ENCODE assay signal across 18 cellular contexts in genomic region chr14:65864549-65864948, GRCh38.
DNase-seq lines count a peak whose midpoint lies in the region; ATAC-seq and TF ChIP-seq lines count a peak whose summit lies in the region.
"Had no signal": no experiment of that assay in that cellular context is flagged by ENCODE, and none has a peak within 500 bp of the region (broad histone marks: within the 10 kb centered on the region; RNA-seq: fewer than 3 reads in every experiment).

No MANE protein-coding gene starts in this region.

- H3K9me3 ChIP-seq in effector memory CD4-positive, alpha-beta T cell (ENCODE audit: control insufficient read depth, low read length) = no peaks in the 10 kb centered on the region
- H3K9me3 ChIP-seq: HAP-1, SJSA1 had no signal

- H3K4me1 ChIP-seq in effector memory CD4-positive, alpha-beta T cell (ENCODE audit: control insufficient read depth, insufficient read depth, low read length, poor library complexity, severe bottlenecking) = peaks cover 19% of the 10 kb centered on the region
- H3K4me1 ChIP-seq: HAP-1, SJSA1 had no signal

- no peaks in the 10 kb centered on the region for H3K27me3 Mint-ChIP-seq in activated CD8-positive, alpha-beta memory T cell treated with anti-CD3 and anti-CD28 coated beads, Interleukin-2, amount 10 ng/mL, durations not matched to agents 7 days and 5 days
- no peaks in the 10 kb centered on the region for H3K27me3 Mint-ChIP-seq in T-helper 1 cell treated with Interleukin-12 subunit alpha and Interleukin-12 subunit beta and Interleukin-4 antibody, amounts not matched to agents 30 μg/mL and 1 μg/mL, for 36 hours (ENCODE audit: low read depth)
- H3K27me3 Mint-ChIP-seq in naive thymus-derived CD8-positive, alpha-beta T cell = no peaks in the 10 kb centered on the region
- peaks cover 3% of the 10 kb centered on the region for H3K27me3 Mint-ChIP-seq in type B pancreatic cell

- ATAC-seq in activated CD8-positive, alpha-beta memory T cell treated with anti-CD3 and anti-CD28 coated beads, Interleukin-2, amount 10 ng/mL, durations not matched to agents 7 days and 5 days = no peak
- peak in 1 of 2 donors; percentile 60 for ATAC-seq in naive thymus-derived CD8-positive, alpha-beta T cell
- no peak for ATAC-seq in GM21515 (IDR thresholded peaks at IDR 0.05; ENCODE audit: unreplicated experiment)

- no peaks in the 10 kb centered on the region for H3K27me3 ChIP-seq in effector memory CD4-positive, alpha-beta T cell (replicated peaks; ENCODE audit: control insufficient read depth, insufficient read depth, low read length, poor library complexity, severe bottlenecking)
- H3K27me3 ChIP-seq: SJSA1 had no signal

- peaks cover 12% of the 10 kb centered on the region for H3K36me3 Mint-ChIP-seq in activated CD8-positive, alpha-beta memory T cell treated with anti-CD3 and anti-CD28 coated beads, Interleukin-2, amount 10 ng/mL, durations not matched to agents 7 days and 5 days
- H3K36me3 Mint-ChIP-seq in T-helper 1 cell treated with Interleukin-12 subunit alpha and Interleukin-12 subunit beta and Interleukin-4 antibody, amounts not matched to agents 30 μg/mL and 1 μg/mL, for 36 hours (ENCODE audit: low read depth) = peaks cover 10% of the 10 kb centered on the region
- no peaks in the 10 kb centered on the region for H3K36me3 Mint-ChIP-seq in naive thymus-derived CD8-positive, alpha-beta T cell
- no peaks in the 10 kb centered on the region for H3K36me3 Mint-ChIP-seq in type B pancreatic cell

- H3K4me3 Mint-ChIP-seq in activated CD8-positive, alpha-beta memory T cell treated with anti-CD3 and anti-CD28 coated beads, Interleukin-2, amount 10 ng/mL, durations not matched to agents 7 days and 5 days = no peak overlapping the region
- H3K4me3 Mint-ChIP-seq in T-helper 1 cell treated with Interleukin-12 subunit alpha and Interleukin-12 subunit beta and Interleukin-4 antibody, amounts not matched to agents 30 μg/mL and 1 μg/mL, for 36 hours = no peak overlapping the region
- H3K4me3 Mint-ChIP-seq in naive thymus-derived CD8-positive, alpha-beta T cell = peak overlapping the region in 8 of 10 donors; percentile 27 to 75 (median 56)
- no peak overlapping the region for H3K4me3 Mint-ChIP-seq in type B pancreatic cell

- H3K9me3 Mint-ChIP-seq in activated CD8-positive, alpha-beta memory T cell treated with anti-CD3 and anti-CD28 coated beads, Interleukin-2, amount 10 ng/mL, durations not matched to agents 7 days and 5 days (ENCODE audit: low read depth) = no peaks in the 10 kb centered on the region
- peaks cover under 1% of the 10 kb centered on the region for H3K9me3 Mint-ChIP-seq in T-helper 1 cell treated with Interleukin-12 subunit alpha and Interleukin-12 subunit beta and Interleukin-4 antibody, amounts not matched to agents 30 μg/mL and 1 μg/mL, for 36 hours
- H3K9me3 Mint-ChIP-seq in naive thymus-derived CD8-positive, alpha-beta T cell = peaks cover 0 to under 1% (median 0%) of the 10 kb centered on the region in 9 donors
- no peaks in the 10 kb centered on the region for H3K9me3 Mint-ChIP-seq in type B pancreatic cell

- no peaks in the 10 kb centered on the region for H3K36me3 ChIP-seq in effector memory CD4-positive, alpha-beta T cell (ENCODE audit: control insufficient read depth, insufficient read depth, low read length)
- H3K36me3 ChIP-seq: HAP-1, SJSA1 had no signal

- H3K4me1 Mint-ChIP-seq in activated CD8-positive, alpha-beta memory T cell treated with anti-CD3 and anti-CD28 coated beads, Interleukin-2, amount 10 ng/mL, durations not matched to agents 7 days and 5 days = peaks cover 54% of the 10 kb centered on the region
- H3K4me1 Mint-ChIP-seq in T-helper 1 cell treated with Interleukin-12 subunit alpha and Interleukin-12 subunit beta and Interleukin-4 antibody, amounts not matched to agents 30 μg/mL and 1 μg/mL, for 36 hours (ENCODE audit: low read depth) = peaks cover 50% of the 10 kb centered on the region
- peaks cover 46 to 65% (median 62%) of the 10 kb centered on the region in 4 donors for H3K4me1 Mint-ChIP-seq in naive thymus-derived CD8-positive, alpha-beta T cell
- H3K4me1 Mint-ChIP-seq in type B pancreatic cell (ENCODE audit: unreplicated experiment) = peaks cover 16% of the 10 kb centered on the region

- no peak overlapping the region for H3K4me3 ChIP-seq in effector memory CD4-positive, alpha-beta T cell (ENCODE audit: insufficient read depth, low read depth, low read length, poor library complexity, severe bottlenecking)
- H3K4me3 ChIP-seq: HAP-1, SJSA1 had no signal

- DNase-seq in activated CD8-positive, alpha-beta memory T cell treated with anti-CD3 and anti-CD28 coated beads, Interleukin-2, amount 10 ng/mL, durations not matched to agents 7 days and 5 days = no peak
- no peak for DNase-seq in activated CD8-positive, alpha-beta memory T cell treated with anti-CD3 and anti-CD28 coated beads, Interleukin-2, amount 50 U/mL, for 48 hours
- DNase-seq in DMS79 (lab: John Stamatoyannopoulos, UW) = peak; percentile 2
- DNase-seq in naive thymus-derived CD8-positive, alpha-beta T cell = peak in 2 of 10 donors; percentile 23 to 27
- no peak for DNase-seq in type B pancreatic cell (ENCODE audit: extremely low spot score, unreplicated experiment)
- no peak for DNase-seq in effector memory CD4-positive, alpha-beta T cell
- DNase-seq: EL; IMR-90; NCI-H1436; NCI-H2081; NCI-H2227 treated with DMSO at 0.1 percent for 48 hours; NCI-H524 treated with DMSO at 0.1 percent for 48 hours; NK-92 treated with Interleukin-12 subunit alpha and Interleukin-12 subunit beta, amount 100 ng/mL, for 24 hours had no signal

- TF ChIP-seq CTCF in type B pancreatic cell (conservative IDR thresholded peaks at IDR 0.05) = no peak

- POLR2A ChIA-PET in naive thymus-derived CD8-positive, alpha-beta T cell (lab: Charles Lee) = interaction anchor here (0.6 to 6.0 kb wide), 10 partner anchors 10 to 517 kb away, joined by 3 to 35 read pairs (median 5); no protein-coding TSS in a partner anchor

- CTCF ChIA-PET in activated CD8-positive, alpha-beta memory T cell treated with anti-CD3 and anti-CD28 coated beads, Interleukin-2, amount 10 ng/mL, durations not matched to agents 7 days and 5 days (lab: Charles Lee) = interaction anchor here (0.7 to 2.3 kb wide), 6 partner anchors 10 to 95 kb away, joined by 3 to 13 read pairs (median 4); no protein-coding TSS in a partner anchor

- peak overlapping the region; percentile 66 for H3K27ac Mint-ChIP-seq in activated CD8-positive, alpha-beta memory T cell treated with anti-CD3 and anti-CD28 coated beads, Interleukin-2, amount 10 ng/mL, durations not matched to agents 7 days and 5 days
- H3K27ac Mint-ChIP-seq in T-helper 1 cell treated with Interleukin-12 subunit alpha and Interleukin-12 subunit beta and Interleukin-4 antibody, amounts not matched to agents 30 μg/mL and 1 μg/mL, for 36 hours = peak overlapping the region; percentile 24
- peak overlapping the region in 9 of 10 donors; percentile 60 to 93 (median 83) for H3K27ac Mint-ChIP-seq in naive thymus-derived CD8-positive, alpha-beta T cell
- H3K27ac Mint-ChIP-seq in type B pancreatic cell = no peak overlapping the region

- H3K27ac ChIP-seq in effector memory CD4-positive, alpha-beta T cell (ENCODE audit: insufficient read depth, low read length, poor library complexity, severe bottlenecking) = no peak overlapping the region
- H3K27ac ChIP-seq: RWPE1, SJSA1 had no signal

Comparison
In these comparisons a context has a peak if more than half of its experiments do, and no peak if none do; other contexts are left out.
1. H3K4me3 Mint-ChIP-seq: peak in naive thymus-derived CD8-positive, alpha-beta T cell (8 of 10); none in activated CD8-positive, alpha-beta memory T cell treated with anti-CD3 and anti-CD28 coated beads, Interleukin-2, amount 10 ng/mL, durations not matched to agents 7 days and 5 days (single experiment), T-helper 1 cell treated with Interleukin-12 subunit alpha and Interleukin-12 subunit beta and Interleukin-4 antibody, amounts not matched to agents 30 μg/mL and 1 μg/mL, for 36 hours (single experiment) and type B pancreatic cell (single experiment).